Comparison of ENCODE assay signal across 20 cellular contexts in genomic region chr3:137103739-137104138, GRCh38.
A peak's percentile ranks its signal among the peaks of the same experiment; 100 is the strongest.
DNase-seq lines count a peak whose midpoint lies in the region; ATAC-seq and TF ChIP-seq lines count a peak whose summit lies in the region.
"Had no signal": no experiment of that assay in that cellular context is flagged by ENCODE, and none has a peak within 500 bp of the region (broad histone marks: within the 10 kb centered on the region; RNA-seq: fewer than 3 reads in every experiment).

No MANE protein-coding gene starts in this region.

- H3K27ac ChIP-seq in IMR-90 (ENCODE audit: insufficient read depth, low read length) (no peak overlapping the region), neuronal stem cell (replicated peaks; ENCODE audit: low read length) (no peak overlapping the region)
- H3K27ac ChIP-seq: SK-N-MC had no signal

- H3K56ac ChIP-seq in IMR-90 (ENCODE audit: extremely low read depth, insufficient read depth, low read length), result no peak overlapping the region

- H2AK9ac ChIP-seq in IMR-90 (replicated peaks; ENCODE audit: low read depth, low read length, poor library complexity), result no peak overlapping the region

- H3K14ac ChIP-seq in IMR-90 (replicated peaks; ENCODE audit: low read depth, low read length) (no peak overlapping the region), neuronal stem cell (ENCODE audit: low read length) (peak overlapping the region; percentile 57)

- intact Hi-C loops in IMR-90 (cut with micrococcal nuclease), result no loop called here

- H2BK12ac ChIP-seq in neuronal stem cell (ENCODE audit: low read length), result no peak overlapping the region

- peak overlapping the region; percentile 36 for H2AFZ ChIP-seq in IMR-90 (replicated peaks; ENCODE audit: low read length, poor library complexity)
- H2AFZ ChIP-seq in neuronal stem cell (ENCODE audit: low read length), result no peak overlapping the region

- dilution Hi-C loops in IMR-90 (cut with HindIII; ENCODE audit: low sequenced_read_pairs, unreplicated experiment), result no loop called here

- H2BK5ac ChIP-seq in IMR-90 (ENCODE audit: low read depth, low read length, poor library complexity, severe bottlenecking), result no peak overlapping the region
- no peak overlapping the region for H2BK5ac ChIP-seq in neuronal stem cell (ENCODE audit: low read length)

- H4K91ac ChIP-seq in IMR-90 (ENCODE audit: insufficient read depth, low read depth, low read length), result no peak overlapping the region
- H4K91ac ChIP-seq in neuronal stem cell (ENCODE audit: low read depth, low read length, poor library complexity), result no peak overlapping the region

- H3K4me2 ChIP-seq in IMR-90 (ENCODE audit: low read depth, low read length), result no peak overlapping the region
- H3K4me2 ChIP-seq in neuronal stem cell (ENCODE audit: insufficient read depth, low read length, poor library complexity, severe bottlenecking), result no peak overlapping the region

- H3K27me3 ChIP-seq in IMR-90 (ENCODE audit: control insufficient read depth, insufficient read depth, low read length), result peaks cover 5% of the 10 kb centered on the region
- H3K27me3 ChIP-seq in neuronal stem cell (ENCODE audit: control insufficient read depth in 3 of 3, insufficient read depth in 3 of 3, low read depth in 1 of 3, low read length in 3 of 3), result no peaks in the 10 kb centered on the region

- no peak overlapping the region for H3K23ac ChIP-seq in IMR-90 (ENCODE audit: low read depth, low read length)
- no peak overlapping the region for H3K23ac ChIP-seq in neuronal stem cell (ENCODE audit: low read depth, low read length, poor library complexity)

- no peak for TF ChIP-seq RAD21 in IMR-90 (IDR thresholded peaks at IDR 0.05; ENCODE audit: low read length)

- H4K8ac ChIP-seq in IMR-90 (ENCODE audit: low read depth in 2 of 2, low read length in 2 of 2), result no peak overlapping the region
- no peak overlapping the region for H4K8ac ChIP-seq in neuronal stem cell (ENCODE audit: low read depth, low read length)

- no peaks in the 10 kb centered on the region for H3K36me3 ChIP-seq in IMR-90 (ENCODE audit: control insufficient read depth, insufficient read depth, low read length)
- no peaks in the 10 kb centered on the region for H3K36me3 ChIP-seq in neuronal stem cell (replicated peaks in 1 of 2; ENCODE audit: control insufficient read depth in 2 of 2, insufficient read depth in 2 of 2, low read length in 2 of 2)
- H3K36me3 ChIP-seq: BE2C had no signal

- no peak for TF ChIP-seq POLR2A in IMR-90 (IDR thresholded peaks at IDR 0.05; ENCODE audit: low read depth, low read length)

- H3K4me1 ChIP-seq in IMR-90 (ENCODE audit: control insufficient read depth, insufficient read depth, low read length) (no peaks in the 10 kb centered on the region), neuronal stem cell (ENCODE audit: control insufficient read depth in 2 of 2, insufficient read depth in 1 of 2, low read depth in 1 of 2, low read length in 2 of 2) (peaks cover 3 to 15% of the 10 kb centered on the region in 2 donors)
- H3K4me1 ChIP-seq: BE2C had no signal

- H3K4me3 ChIP-seq in IMR-90 (ENCODE audit: insufficient read depth, low read depth, low read length) (no peak overlapping the region), neuronal stem cell (ENCODE audit: low read length in 2 of 2) (no peak overlapping the region)
- H3K4me3 ChIP-seq: SK-N-MC had no signal

- no peaks in the 10 kb centered on the region for H3K9me1 ChIP-seq in IMR-90 (ENCODE audit: insufficient read depth, low read length)

- H3K4ac ChIP-seq in IMR-90 (ENCODE audit: low read depth, low read length), result no peak overlapping the region
- H3K4ac ChIP-seq in neuronal stem cell (ENCODE audit: low read length), result no peak overlapping the region

- H3K18ac ChIP-seq in IMR-90 (ENCODE audit: low read depth, low read length) (no peak overlapping the region), neuronal stem cell (ENCODE audit: low read length) (no peak overlapping the region)

- H3K79me1 ChIP-seq in IMR-90 (ENCODE audit: low read depth in 1 of 2, low read length in 2 of 2), result no peaks in the 10 kb centered on the region
- no peaks in the 10 kb centered on the region for H3K79me1 ChIP-seq in neuronal stem cell (ENCODE audit: low read depth, low read length)

- no peak overlapping the region for H4K5ac ChIP-seq in IMR-90 (ENCODE audit: low read depth, low read length)

- DNase-seq in IMR-90 (no peak), NCI-H1694 (lab: John Stamatoyannopoulos, UW) (peak; percentile 83), RPMI8226 (peak; percentile 15), neuronal stem cell (ENCODE audit: low spot score) (no peak), HEK293T (ENCODE audit: extremely low spot score) (no peak), mucosa of gallbladder (ENCODE audit: low spot score) (no peak), NCI-H2227 (lab: John Stamatoyannopoulos, UW; ENCODE audit: unreplicated experiment) (no peak)
- DNase-seq: BE2C, DMS79, KBM-7, MM.1S, NCI-H1048, NCI-H2081 treated with DMSO at 0.1 percent for 48 hours, NCI-H226, NCI-H526, PC-3, SHP77, T-helper 2 cell had no signal

- no peak for ATAC-seq in IMR-90 (ENCODE audit: low read depth)
- ATAC-seq: HepG2, PC-3 had no signal

- no peak overlapping the region for H2BK20ac ChIP-seq in IMR-90 (ENCODE audit: low read depth, low read length)

- CTCF ChIA-PET in IMR-90 (lab: Yijun Ruan, JAX), result no interaction called here
- CTCF ChIA-PET in HEK293T (lab: Yijun Ruan, JAX), result no interaction called here

- no peak overlapping the region for H2BK120ac ChIP-seq in IMR-90 (ENCODE audit: low read depth, low read length)
- H2BK120ac ChIP-seq in neuronal stem cell (ENCODE audit: low read depth, low read length), result no peak overlapping the region

- H3K9ac ChIP-seq in IMR-90 (ENCODE audit: low read depth, low read length) (no peak overlapping the region), neuronal stem cell (ENCODE audit: low read depth, low read length, poor library complexity) (no peak overlapping the region)

- no peak for TF ChIP-seq CTCF in IMR-90 (conservative IDR thresholded peaks at IDR 0.05; ENCODE audit: low read depth, low read length)

- WGBS in IMR-90 (ENCODE audit: extremely low coverage in 2 of 2, insufficient read length in 1 of 2), 2 experiments, result 20% methylated on average over 2 of the region's 7 CpGs; no CpG with 5 or more reads in 1 of the 2 experiments
- WGBS in neuronal stem cell (ENCODE audit: extremely low coverage in 2 of 2, insufficient read length in 2 of 2, insufficient replicate concordance in 1 of 2), 2 donors, result no CpG with 5 or more reads among the region's 7 CpGs

- H2AK5ac ChIP-seq in IMR-90 (ENCODE audit: low read depth, low read length) (no peak overlapping the region), neuronal stem cell (ENCODE audit: low read depth, low read length) (no peak overlapping the region)

- no TSS peak for BruUV-seq in IMR-90 (replicated peaks; lab: Mats Ljungman, UMichigan)

- in situ Hi-C loops in IMR-90 (cut with MboI; ENCODE audit: low sequenced_read_pairs), result loop anchor here (10.0 kb wide), 1 partner anchor 841 kb away; no protein-coding TSS in a partner anchor

- H3K9me3 ChIP-seq in IMR-90 (ENCODE audit: control insufficient read depth, insufficient read depth, low read length) (no peaks in the 10 kb centered on the region), neuronal stem cell (replicated peaks in 1 of 2; ENCODE audit: control insufficient read depth in 2 of 2, insufficient read depth in 1 of 2, low read depth in 1 of 2, low read length in 2 of 2) (no peaks in the 10 kb centered on the region)
- H3K9me3 ChIP-seq: BE2C had no signal

- H2BK15ac ChIP-seq in IMR-90 (ENCODE audit: low read depth, low read length) (no peak overlapping the region), neuronal stem cell (ENCODE audit: low read length) (no peak overlapping the region)

- POLR2A ChIA-PET in IMR-90 (lab: Charles Lee; ENCODE audit: unreplicated experiment), result no interaction called here
- POLR2A ChIA-PET in HEK293T (lab: Yijun Ruan, JAX), result no interaction called here

- no peaks in the 10 kb centered on the region for H4K20me1 ChIP-seq in IMR-90 (ENCODE audit: insufficient read depth, low read length)

TF ChIP-seq in IMR-90, 13 proteins besides CTCF, POLR2A, EP300 and RAD21 (continues in another document):
- TF ChIP-seq SMC3 (IDR thresholded peaks at IDR 0.05; ENCODE audit: low read depth, low read length) (no peak), CEBPB (IDR thresholded peaks at IDR 0.05; ENCODE audit: low read depth, low read length) (no peak), USF2 (IDR thresholded peaks at IDR 0.05; ENCODE audit: low read depth, low read length) (no peak), BHLHE40 (IDR thresholded peaks at IDR 0.05; ENCODE audit: low read depth, low read length) (no peak), CHD1 (IDR thresholded peaks at IDR 0.05; ENCODE audit: low read depth, low read length) (no peak), MXI1 (IDR thresholded peaks at IDR 0.05; ENCODE audit: borderline replicate concordance, low read depth, low read length) (no peak), MAFK (IDR thresholded peaks at IDR 0.05; ENCODE audit: low read depth, low read length) (no peak), MAZ (IDR thresholded peaks at IDR 0.05; ENCODE audit: borderline replicate concordance, low read depth, low read length) (no peak)

TF ChIP-seq in HEK293T, 16 proteins besides CTCF, POLR2A, EP300 and RAD21:
- TF ChIP-seq NFRKB (IDR thresholded peaks at IDR 0.05) (no peak), FOXK2 (IDR thresholded peaks at IDR 0.05) (no peak), CTBP1 (IDR thresholded peaks at IDR 0.05; ENCODE audit: borderline replicate concordance) (no peak), ARNT (IDR thresholded peaks at IDR 0.05) (no peak), BHLHE40 (IDR thresholded peaks at IDR 0.05; ENCODE audit: borderline replicate concordance) (no peak), LEF1 (IDR thresholded peaks at IDR 0.05; ENCODE audit: borderline replicate concordance) (no peak), L3MBTL2 (conservative IDR thresholded peaks at IDR 0.05) (no peak), SUZ12 (IDR thresholded peaks at IDR 0.05) (no peak), HDGF (IDR thresholded peaks at IDR 0.05; ENCODE audit: borderline replicate concordance) (no peak), ELF4 (IDR thresholded peaks at IDR 0.05) (no peak)

Comparison
In these comparisons a context has a peak if more than half of its experiments do, and no peak if none do; other contexts are left out.
1. DNase-seq: peak in NCI-H1694 (single experiment) and RPMI8226 (single experiment); none in IMR-90 (single experiment), neuronal stem cell (single experiment), HEK293T (single experiment), mucosa of gallbladder (single experiment) and NCI-H2227 (single experiment).